Comparison of ENCODE assay signal across 1 cellular context in the genomic region with DNA sequence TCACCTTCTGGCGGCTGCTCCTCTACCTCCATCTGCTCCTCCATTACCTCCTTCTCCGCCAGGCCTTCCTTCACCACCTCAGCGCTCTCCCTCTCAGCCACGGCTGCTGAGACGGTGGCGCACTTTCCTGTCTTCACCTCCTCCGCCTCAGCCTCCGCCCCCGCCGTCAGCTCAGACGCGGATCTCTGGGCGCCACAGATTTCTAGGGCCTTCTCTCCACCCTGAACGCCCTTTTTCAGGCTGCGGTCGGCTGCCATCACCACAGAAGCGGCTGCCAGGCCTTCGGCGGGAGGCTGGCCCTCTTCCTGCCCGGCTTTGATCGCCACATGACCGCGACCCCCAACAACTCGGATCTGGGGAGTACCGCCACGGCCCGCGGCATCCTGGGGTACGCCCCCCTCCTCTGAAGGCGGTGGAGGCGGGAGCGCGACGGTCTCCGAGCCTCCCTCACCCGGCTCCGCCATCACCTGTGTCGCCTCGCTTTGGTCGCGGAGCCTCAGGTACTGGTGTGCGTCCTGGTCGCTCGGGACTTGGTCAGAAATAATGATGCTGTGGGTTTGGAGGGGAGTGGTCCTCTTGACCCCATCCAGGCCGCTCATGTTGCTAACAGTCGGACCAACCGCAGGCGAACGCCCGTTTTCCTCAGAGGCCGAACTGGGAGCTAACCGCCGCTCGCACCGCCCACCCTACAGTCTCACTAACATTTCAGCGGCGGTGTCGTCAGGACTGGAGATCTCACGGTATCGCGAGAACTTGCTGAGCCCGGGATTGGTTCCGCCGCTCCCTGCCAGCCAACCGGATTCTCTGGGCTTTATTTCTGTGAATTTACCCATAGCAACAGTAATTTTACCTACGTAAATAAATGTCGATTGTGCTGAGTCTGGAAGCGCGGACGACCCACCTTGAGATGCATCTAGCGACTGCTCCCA.
TF ChIP-seq lines count a peak whose summit lies in the region.

A gene (minus strand): TSS at position 699 of the 929 bp plus-strand sequence. CDS start 100 bp downstream, at position 599.

TF ChIP-seq in K562, 482 proteins besides CTCF, POLR2A, EP300 and RAD21 (continued from another document and continues in another):
- TF ChIP-seq, protein P1, sequence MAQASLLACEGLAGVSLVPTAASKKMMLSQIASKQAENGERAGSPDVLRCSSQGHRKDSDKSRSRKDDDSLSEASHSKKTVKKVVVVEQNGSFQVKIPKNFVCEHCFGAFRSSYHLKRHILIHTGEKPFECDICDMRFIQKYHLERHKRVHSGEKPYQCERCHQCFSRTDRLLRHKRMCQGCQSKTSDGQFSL (CRISPR knock-in tag; IDR thresholded peaks at IDR 0.05) = 0 out of 2 replicates have a peak, but pooled peaks have one; percentile 41
- TF ChIP-seq, protein P1 (tag; IDR thresholded peaks at IDR 0.05) = no peak
- TF ChIP-seq, protein P2, sequence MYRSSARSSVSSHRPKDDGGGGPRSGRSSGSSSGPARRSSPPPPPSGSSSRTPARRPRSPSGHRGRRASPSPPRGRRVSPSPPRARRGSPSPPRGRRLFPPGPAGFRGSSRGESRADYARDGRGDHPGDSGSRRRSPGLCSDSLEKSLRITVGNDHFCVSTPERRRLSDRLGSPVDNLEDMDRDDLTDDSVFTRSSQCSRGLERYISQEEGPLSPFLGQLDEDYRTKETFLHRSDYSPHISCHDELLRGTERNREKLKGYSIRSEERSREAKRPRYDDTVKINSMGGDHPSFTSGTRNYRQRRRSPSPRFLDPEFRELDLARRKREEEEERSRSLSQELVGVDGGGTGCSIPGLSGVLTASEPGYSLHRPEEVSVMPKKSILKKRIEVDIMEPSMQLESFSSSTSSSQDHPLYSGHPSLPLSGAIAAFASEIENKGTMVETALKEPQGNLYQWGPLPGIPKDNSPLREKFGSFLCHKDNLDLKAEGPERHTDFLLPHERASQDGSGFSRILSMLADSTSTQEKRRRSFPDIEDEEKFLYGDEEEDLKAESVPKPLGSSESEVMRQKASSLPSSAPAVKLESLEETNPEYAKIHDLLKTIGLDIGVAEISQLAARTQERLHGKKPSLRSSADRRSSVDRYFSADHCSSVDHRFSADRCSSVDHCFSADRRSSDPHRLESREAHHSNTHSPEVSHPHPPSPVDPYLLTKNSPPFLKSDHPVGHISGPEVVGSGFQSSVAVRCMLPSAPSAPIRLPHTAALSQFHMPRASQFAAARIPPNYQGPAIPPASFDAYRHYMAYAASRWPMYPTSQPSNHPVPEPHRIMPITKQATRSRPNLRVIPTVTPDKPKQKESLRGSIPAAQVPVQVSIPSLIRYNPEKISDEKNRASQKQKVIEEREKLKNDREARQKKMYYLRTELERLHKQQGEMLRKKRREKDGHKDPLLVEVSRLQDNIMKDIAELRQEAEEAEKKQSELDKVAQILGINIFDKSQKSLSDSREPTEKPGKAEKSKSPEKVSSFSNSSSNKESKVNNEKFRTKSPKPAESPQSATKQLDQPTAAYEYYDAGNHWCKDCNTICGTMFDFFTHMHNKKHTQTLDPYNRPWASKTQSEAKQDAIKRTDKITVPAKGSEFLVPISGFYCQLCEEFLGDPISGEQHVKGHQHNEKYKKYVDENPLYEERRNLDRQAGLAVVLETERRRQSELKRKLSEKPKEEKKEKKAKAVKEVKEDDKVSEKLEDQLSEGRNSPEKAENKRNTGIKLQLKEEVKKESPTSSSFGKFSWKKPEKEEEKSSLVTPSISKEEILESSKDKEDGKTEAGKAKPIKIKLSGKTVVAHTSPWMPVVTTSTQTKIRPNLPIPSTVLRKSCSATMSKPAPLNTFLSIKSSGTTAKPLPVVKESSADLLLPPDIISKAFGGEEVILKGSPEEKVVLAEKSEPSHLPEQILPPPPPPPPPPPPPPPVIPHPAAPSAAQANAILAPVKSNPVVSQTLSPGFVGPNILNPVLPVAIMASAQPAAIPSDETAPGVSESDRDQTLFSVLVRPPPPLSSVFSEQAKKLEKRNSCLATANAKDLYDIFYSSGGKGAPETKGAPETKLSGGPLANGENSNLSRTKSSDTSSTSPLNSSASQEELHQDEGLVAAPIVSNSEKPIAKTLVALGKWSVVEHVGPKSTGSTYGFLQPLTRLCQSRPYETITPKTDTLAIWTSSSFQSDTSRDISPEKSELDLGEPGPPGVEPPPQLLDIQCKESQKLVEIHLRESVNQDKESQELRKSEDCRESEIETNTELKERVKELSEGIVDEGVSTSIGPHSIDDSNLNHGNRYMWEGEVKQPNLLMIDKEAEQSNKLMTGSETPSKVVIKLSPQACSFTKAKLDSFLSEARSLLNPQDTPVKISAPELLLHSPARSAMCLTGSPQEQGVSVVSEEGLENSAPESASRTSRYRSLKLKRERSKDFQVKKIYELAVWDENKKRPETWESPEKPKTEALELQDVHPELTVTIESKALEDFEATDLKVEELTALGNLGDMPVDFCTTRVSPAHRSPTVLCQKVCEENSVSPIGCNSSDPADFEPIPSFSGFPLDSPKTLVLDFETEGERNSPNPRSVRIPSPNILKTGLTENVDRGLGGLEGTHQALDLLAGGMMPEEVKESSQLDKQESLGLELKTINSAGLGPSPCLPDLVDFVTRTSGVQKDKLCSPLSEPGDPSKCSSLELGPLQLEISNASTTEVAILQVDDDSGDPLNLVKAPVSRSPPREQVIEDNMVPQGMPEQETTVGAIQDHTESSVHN (IDR thresholded peaks at IDR 0.05; ENCODE audit: borderline replicate concordance in 1 of 2, low read depth in 1 of 2) = no peak
- TF ChIP-seq NR3C1 (CRISPR knock-in tag; IDR thresholded peaks at IDR 0.05) = no peak
- TF ChIP-seq, protein P3, sequence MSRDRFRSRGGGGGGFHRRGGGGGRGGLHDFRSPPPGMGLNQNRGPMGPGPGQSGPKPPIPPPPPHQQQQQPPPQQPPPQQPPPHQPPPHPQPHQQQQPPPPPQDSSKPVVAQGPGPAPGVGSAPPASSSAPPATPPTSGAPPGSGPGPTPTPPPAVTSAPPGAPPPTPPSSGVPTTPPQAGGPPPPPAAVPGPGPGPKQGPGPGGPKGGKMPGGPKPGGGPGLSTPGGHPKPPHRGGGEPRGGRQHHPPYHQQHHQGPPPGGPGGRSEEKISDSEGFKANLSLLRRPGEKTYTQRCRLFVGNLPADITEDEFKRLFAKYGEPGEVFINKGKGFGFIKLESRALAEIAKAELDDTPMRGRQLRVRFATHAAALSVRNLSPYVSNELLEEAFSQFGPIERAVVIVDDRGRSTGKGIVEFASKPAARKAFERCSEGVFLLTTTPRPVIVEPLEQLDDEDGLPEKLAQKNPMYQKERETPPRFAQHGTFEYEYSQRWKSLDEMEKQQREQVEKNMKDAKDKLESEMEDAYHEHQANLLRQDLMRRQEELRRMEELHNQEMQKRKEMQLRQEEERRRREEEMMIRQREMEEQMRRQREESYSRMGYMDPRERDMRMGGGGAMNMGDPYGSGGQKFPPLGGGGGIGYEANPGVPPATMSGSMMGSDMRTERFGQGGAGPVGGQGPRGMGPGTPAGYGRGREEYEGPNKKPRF (IDR thresholded peaks at IDR 0.05; ENCODE audit: low read depth, low read length) = no peak
- TF ChIP-seq, protein P4, sequence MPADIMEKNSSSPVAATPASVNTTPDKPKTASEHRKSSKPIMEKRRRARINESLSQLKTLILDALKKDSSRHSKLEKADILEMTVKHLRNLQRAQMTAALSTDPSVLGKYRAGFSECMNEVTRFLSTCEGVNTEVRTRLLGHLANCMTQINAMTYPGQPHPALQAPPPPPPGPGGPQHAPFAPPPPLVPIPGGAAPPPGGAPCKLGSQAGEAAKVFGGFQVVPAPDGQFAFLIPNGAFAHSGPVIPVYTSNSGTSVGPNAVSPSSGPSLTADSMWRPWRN (IDR thresholded peaks at IDR 0.05; ENCODE audit: low read depth) = no peak
- TF ChIP-seq, protein P5, sequence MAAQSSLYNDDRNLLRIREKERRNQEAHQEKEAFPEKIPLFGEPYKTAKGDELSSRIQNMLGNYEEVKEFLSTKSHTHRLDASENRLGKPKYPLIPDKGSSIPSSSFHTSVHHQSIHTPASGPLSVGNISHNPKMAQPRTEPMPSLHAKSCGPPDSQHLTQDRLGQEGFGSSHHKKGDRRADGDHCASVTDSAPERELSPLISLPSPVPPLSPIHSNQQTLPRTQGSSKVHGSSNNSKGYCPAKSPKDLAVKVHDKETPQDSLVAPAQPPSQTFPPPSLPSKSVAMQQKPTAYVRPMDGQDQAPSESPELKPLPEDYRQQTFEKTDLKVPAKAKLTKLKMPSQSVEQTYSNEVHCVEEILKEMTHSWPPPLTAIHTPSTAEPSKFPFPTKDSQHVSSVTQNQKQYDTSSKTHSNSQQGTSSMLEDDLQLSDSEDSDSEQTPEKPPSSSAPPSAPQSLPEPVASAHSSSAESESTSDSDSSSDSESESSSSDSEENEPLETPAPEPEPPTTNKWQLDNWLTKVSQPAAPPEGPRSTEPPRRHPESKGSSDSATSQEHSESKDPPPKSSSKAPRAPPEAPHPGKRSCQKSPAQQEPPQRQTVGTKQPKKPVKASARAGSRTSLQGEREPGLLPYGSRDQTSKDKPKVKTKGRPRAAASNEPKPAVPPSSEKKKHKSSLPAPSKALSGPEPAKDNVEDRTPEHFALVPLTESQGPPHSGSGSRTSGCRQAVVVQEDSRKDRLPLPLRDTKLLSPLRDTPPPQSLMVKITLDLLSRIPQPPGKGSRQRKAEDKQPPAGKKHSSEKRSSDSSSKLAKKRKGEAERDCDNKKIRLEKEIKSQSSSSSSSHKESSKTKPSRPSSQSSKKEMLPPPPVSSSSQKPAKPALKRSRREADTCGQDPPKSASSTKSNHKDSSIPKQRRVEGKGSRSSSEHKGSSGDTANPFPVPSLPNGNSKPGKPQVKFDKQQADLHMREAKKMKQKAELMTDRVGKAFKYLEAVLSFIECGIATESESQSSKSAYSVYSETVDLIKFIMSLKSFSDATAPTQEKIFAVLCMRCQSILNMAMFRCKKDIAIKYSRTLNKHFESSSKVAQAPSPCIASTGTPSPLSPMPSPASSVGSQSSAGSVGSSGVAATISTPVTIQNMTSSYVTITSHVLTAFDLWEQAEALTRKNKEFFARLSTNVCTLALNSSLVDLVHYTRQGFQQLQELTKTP (IDR thresholded peaks at IDR 0.05; ENCODE audit: low read depth in 1 of 2, partially characterized antibody in 2 of 2) = no peak
- TF ChIP-seq, protein P6, sequence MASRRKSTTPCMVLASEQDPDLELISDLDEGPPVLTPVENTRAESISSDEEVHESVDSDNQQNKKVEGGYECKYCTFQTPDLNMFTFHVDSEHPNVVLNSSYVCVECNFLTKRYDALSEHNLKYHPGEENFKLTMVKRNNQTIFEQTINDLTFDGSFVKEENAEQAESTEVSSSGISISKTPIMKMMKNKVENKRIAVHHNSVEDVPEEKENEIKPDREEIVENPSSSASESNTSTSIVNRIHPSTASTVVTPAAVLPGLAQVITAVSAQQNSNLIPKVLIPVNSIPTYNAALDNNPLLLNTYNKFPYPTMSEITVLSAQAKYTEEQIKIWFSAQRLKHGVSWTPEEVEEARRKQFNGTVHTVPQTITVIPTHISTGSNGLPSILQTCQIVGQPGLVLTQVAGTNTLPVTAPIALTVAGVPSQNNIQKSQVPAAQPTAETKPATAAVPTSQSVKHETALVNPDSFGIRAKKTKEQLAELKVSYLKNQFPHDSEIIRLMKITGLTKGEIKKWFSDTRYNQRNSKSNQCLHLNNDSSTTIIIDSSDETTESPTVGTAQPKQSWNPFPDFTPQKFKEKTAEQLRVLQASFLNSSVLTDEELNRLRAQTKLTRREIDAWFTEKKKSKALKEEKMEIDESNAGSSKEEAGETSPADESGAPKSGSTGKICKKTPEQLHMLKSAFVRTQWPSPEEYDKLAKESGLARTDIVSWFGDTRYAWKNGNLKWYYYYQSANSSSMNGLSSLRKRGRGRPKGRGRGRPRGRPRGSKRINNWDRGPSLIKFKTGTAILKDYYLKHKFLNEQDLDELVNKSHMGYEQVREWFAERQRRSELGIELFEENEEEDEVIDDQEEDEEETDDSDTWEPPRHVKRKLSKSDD (conservative IDR thresholded peaks at IDR 0.05; ENCODE audit: low read length) = no peak
- TF ChIP-seq SPI1 (IDR thresholded peaks at IDR 0.05; ENCODE audit: borderline replicate concordance, low read depth, low read length) = no peak
- no peak for TF ChIP-seq E2F3 (CRISPR knock-in tag; IDR thresholded peaks at IDR 0.05)
- peak; percentile 95 for TF ChIP-seq RBFOX2 (IDR thresholded peaks at IDR 0.05; ENCODE audit: low read depth, low read length)
- TF ChIP-seq NCOA2 (IDR thresholded peaks at IDR 0.05; ENCODE audit: partially characterized antibody in 2 of 2) = no peak
- 0 out of 2 replicates have a peak, but pooled peaks have one; percentile 43 for TF ChIP-seq ZC3H11A (IDR thresholded peaks at IDR 0.05; ENCODE audit: low read depth, low read length)
- peak; percentile 29 for TF ChIP-seq BRD9 (IDR thresholded peaks at IDR 0.05; ENCODE audit: low read depth, partially characterized antibody)
- TF ChIP-seq POU5F1 (IDR thresholded peaks at IDR 0.05; ENCODE audit: borderline replicate concordance, low read depth, low read length, partially characterized antibody) = no peak
- TF ChIP-seq POLR3G (IDR thresholded peaks at IDR 0.05; ENCODE audit: extremely low read depth, insufficient read length, insufficient replicate concordance) = no peak
- TF ChIP-seq NR2C1 (IDR thresholded peaks at IDR 0.05) = no peak
- TF ChIP-seq NR2C1 (tag; IDR thresholded peaks at IDR 0.05) = 0 out of 2 replicates have a peak, but pooled peaks have one; percentile 25
- no peak for TF ChIP-seq TFAM (CRISPR knock-in tag; conservative IDR thresholded peaks at IDR 0.05)
- TF ChIP-seq, protein P7, sequence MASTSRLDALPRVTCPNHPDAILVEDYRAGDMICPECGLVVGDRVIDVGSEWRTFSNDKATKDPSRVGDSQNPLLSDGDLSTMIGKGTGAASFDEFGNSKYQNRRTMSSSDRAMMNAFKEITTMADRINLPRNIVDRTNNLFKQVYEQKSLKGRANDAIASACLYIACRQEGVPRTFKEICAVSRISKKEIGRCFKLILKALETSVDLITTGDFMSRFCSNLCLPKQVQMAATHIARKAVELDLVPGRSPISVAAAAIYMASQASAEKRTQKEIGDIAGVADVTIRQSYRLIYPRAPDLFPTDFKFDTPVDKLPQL (IDR thresholded peaks at IDR 0.05; ENCODE audit: extremely low read depth, insufficient read length) = peak; percentile 56
- no peak for TF ChIP-seq PCBP1 (IDR thresholded peaks at IDR 0.05; ENCODE audit: low read depth, low read length, poor library complexity, severe bottlenecking)
- TF ChIP-seq NFIC (IDR thresholded peaks at IDR 0.05) = peak; percentile 10; the same call in 1 of the 2 replicates
- 0 out of 2 replicates have a peak, but pooled peaks have one; percentile 74 for TF ChIP-seq PTBP1 (IDR thresholded peaks at IDR 0.05; ENCODE audit: low read depth, low read length)
- no peak for TF ChIP-seq CCAR2 (IDR thresholded peaks at IDR 0.05; ENCODE audit: low read depth, low read length)
- TF ChIP-seq ATF1 (CRISPR knock-in tag; IDR thresholded peaks at IDR 0.05) = no peak
- peak; percentile 84 for TF ChIP-seq ATF1 (tag; IDR thresholded peaks at IDR 0.05)
- peak; percentile 47 for TF ChIP-seq TOE1 (IDR thresholded peaks at IDR 0.05; ENCODE audit: borderline replicate concordance)
- no peak for TF ChIP-seq TOE1 (CRISPR knock-in tag; IDR thresholded peaks at IDR 0.05; ENCODE audit: borderline replicate concordance, low read depth)
- TF ChIP-seq CREBBP (IDR thresholded peaks at IDR 0.05; ENCODE audit: low read depth, low read length) = no peak
- no peak for TF ChIP-seq GATAD2B (IDR thresholded peaks at IDR 0.05; ENCODE audit: borderline replicate concordance)
- TF ChIP-seq, protein P8, sequence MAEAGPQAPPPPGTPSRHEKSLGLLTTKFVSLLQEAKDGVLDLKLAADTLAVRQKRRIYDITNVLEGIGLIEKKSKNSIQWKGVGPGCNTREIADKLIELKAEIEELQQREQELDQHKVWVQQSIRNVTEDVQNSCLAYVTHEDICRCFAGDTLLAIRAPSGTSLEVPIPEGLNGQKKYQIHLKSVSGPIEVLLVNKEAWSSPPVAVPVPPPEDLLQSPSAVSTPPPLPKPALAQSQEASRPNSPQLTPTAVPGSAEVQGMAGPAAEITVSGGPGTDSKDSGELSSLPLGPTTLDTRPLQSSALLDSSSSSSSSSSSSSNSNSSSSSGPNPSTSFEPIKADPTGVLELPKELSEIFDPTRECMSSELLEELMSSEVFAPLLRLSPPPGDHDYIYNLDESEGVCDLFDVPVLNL (CRISPR knock-in tag; IDR thresholded peaks at IDR 0.05; ENCODE audit: low read depth) = 0 out of 2 replicates have a peak, but pooled peaks have one; percentile 77
